In the genomic region with DNA sequence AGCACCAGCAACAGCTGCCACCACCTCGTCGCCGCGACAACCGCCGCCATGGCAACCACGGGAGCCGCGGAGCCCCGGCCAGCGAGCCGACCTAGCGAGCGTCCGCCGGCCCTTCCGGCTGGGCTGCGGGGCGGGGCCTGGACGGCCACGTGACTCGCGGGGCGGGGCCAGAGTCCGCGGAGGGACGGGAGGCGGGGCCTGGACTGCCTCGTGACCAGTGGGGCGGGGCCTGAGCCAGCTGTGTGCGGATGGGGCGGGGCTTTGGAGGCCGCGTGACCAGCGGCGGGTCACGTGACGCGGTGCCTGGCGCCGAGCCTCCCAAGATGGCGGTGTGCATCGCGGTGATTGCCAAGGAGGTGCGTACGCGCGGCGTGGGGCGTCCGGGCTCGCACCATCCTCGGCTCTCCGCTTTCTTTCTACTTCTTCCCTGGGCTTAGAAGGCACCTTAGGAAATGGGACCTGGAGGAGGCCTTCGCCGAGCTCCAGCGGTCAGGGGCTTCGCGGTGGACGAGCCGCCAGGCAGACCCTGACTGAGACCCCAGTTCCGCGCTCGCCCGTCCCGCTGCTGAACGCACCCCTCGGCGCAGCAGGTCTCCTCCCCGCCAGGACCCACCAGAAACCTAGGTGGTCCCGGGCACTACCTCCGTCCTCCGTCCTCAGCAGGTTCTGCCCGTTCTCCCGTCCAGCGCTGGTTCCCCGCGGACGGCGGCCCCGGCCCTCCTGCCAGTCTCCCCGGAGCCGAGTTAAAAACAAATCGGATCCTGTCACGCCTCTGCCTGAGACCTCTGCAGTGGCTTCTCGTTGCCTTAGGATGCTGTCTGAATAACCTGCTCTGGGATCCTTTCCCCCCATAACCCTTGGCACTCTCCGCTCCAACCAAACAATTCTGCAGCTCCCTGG, we compare ENCODE assay signal across 8 cellular contexts. TPM values are rescaled to one million over a fixed set of nuclear protein-coding genes. Genes with fewer than 3 reads are reported as not detected.
DNase-seq lines count a peak whose midpoint lies in the region; ATAC-seq and TF ChIP-seq lines count a peak whose summit lies in the region.

A gene with protein sequence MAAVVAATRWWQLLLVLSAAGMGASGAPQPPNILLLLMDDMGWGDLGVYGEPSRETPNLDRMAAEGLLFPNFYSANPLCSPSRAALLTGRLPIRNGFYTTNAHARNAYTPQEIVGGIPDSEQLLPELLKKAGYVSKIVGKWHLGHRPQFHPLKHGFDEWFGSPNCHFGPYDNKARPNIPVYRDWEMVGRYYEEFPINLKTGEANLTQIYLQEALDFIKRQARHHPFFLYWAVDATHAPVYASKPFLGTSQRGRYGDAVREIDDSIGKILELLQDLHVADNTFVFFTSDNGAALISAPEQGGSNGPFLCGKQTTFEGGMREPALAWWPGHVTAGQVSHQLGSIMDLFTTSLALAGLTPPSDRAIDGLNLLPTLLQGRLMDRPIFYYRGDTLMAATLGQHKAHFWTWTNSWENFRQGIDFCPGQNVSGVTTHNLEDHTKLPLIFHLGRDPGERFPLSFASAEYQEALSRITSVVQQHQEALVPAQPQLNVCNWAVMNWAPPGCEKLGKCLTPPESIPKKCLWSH (minus strand): TSS at position 120 of the 900 bp plus-strand sequence. CDS start 70 bp downstream, at position 50.
A gene with protein sequence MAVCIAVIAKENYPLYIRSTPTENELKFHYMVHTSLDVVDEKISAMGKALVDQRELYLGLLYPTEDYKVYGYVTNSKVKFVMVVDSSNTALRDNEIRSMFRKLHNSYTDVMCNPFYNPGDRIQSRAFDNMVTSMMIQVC (plus strand): TSS at position 300 of the 900 bp plus-strand sequence. CDS start 24 bp downstream, at position 324.

- H3K9me3 ChIP-seq in heart right ventricle (no peaks in the 10 kb centered on the region), upper lobe of left lung (no peaks in the 10 kb centered on the region)

- 0 to 1% methylated on average over 78 to 87 of the region's 87 CpGs for WGBS in heart right ventricle, 2 donors
- WGBS in upper lobe of left lung, 2 donors: 0 to 2% methylated on average over 17 to 45 of the region's 87 CpGs

- intact Hi-C loops in T-helper 1 cell treated with Interleukin-12 subunit alpha and Interleukin-12 subunit beta and Interleukin-4 antibody, amounts not matched to agents 30 ng/mL and 1 ng/mL, for 36 hours (cut with micrococcal nuclease): loop anchor here (1.0 to 5.0 kb wide), 16 partner anchors 41 to 652 kb away; partner anchors contain the start of genes CDH15, CDT1, MVD and SPG7
- intact Hi-C loops in heart right ventricle (cut with DNase I): loop anchor here in 6 of 10 donors (1.0 to 5.0 kb wide), 4 partner anchors 40 to 46 kb away; partner anchors contain the start of gene APRT (in 4 of the 6)
- intact Hi-C loops in posterior vena cava (cut with DNase I): no loop called here

- H3K4me3 ChIP-seq in heart right ventricle (peak within 1 kb of the TSS; percentile 71 to 99 (median 93)), upper lobe of left lung (peak within 1 kb of the TSS; percentile 70 to 100 (median 88))

- TF ChIP-seq CTCF in GM13976 (IDR thresholded peaks at IDR 0.05; ENCODE audit: borderline replicate concordance, control extremely low read depth, extremely low read depth, insufficient read depth, missing control alignments) (no peak), heart right ventricle (IDR thresholded peaks at IDR 0.05) (no peak), upper lobe of left lung (IDR thresholded peaks at IDR 0.05) (peak in 1 of 6 experiments; percentile 19)

- H3K27ac ChIP-seq in heart right ventricle (peak within 1 kb of the TSS; percentile 32 to 88 (median 82)), upper lobe of left lung (peak within 1 kb of the TSS; percentile 65 to 91 (median 82))

- TF ChIP-seq POLR2A in upper lobe of left lung (IDR thresholded peaks at IDR 0.05): peak in 3 of 4 donors; percentile 63 to 92 (median 77)

- H3K27me3 ChIP-seq in heart right ventricle (no peaks in the 10 kb centered on the region), upper lobe of left lung (no peaks in the 10 kb centered on the region)

- peak; percentile 100 for DNase-seq in GM13976 (ENCODE audit: low spot score)
- peak; percentile 68 for DNase-seq in NCI-H1694 (lab: John Stamatoyannopoulos, UW)
- DNase-seq in amniotic epithelial cell (ENCODE audit: low read depth): peak; percentile 85
- peak; percentile 99 to 100 for DNase-seq in heart right ventricle
- peak; percentile 100 for DNase-seq in posterior vena cava (ENCODE audit: low spot score)
- peak; percentile 99 to 100 for DNase-seq in upper lobe of left lung

- ATAC-seq in HG02870 (IDR thresholded peaks at IDR 0.05; ENCODE audit: unreplicated experiment) (peak; percentile 74), heart right ventricle (peak; percentile 97 to 98 (median 98)), upper lobe of left lung (ENCODE audit: low FRiP score in 2 of 2) (peak; percentile 97 to 98)

- H3K4me1 ChIP-seq in heart right ventricle (peaks cover 10 to 50% (median 22%) of the 10 kb centered on the region in 9 donors), upper lobe of left lung (peaks cover 27 to 48% (median 39%) of the 10 kb centered on the region in 4 donors)

- peak in 1 of 4 donors; percentile 15 for TF ChIP-seq EP300 in upper lobe of left lung (IDR thresholded peaks at IDR 0.05)

- in situ Hi-C loops in GM13976 (cut with MboI; ENCODE audit: low sequenced_read_pairs, unreplicated experiment): no loop called here

- H3K36me3 ChIP-seq in heart right ventricle (peaks cover 0 to 50% (median 21%) of the 10 kb centered on the region in 9 donors), upper lobe of left lung (peaks cover 0 to 34% (median 26%) of the 10 kb centered on the region in 4 donors)

RNA-seq across cellular contexts. Expression of the first gene that starts in this region (rescaled TPM):
- total RNA-seq in T-helper 1 cell treated with Interleukin-12 subunit alpha and Interleukin-12 subunit beta and Interleukin-4 antibody, amounts not matched to agents 30 ng/mL and 1 ng/mL, for 36 hours: 42.0 and 42.2 TPM in 2 replicates
- total RNA-seq in heart right ventricle (10 to 100 TPM; 11.5 to 18.7 (median 13.8) TPM), posterior vena cava (10 to 100 TPM; 17.2 to 24.9 TPM), upper lobe of left lung (100 to 1,000 TPM in 1 of 6 donors, 10 to 100 TPM in 5; 24.8 to 140 (median 45.6) TPM)
- 10 to 100 TPM; 13.3 to 17.6 TPM for polyA plus RNA-seq in heart right ventricle

RNA-seq across cellular contexts. Expression of the second gene that starts in this region (rescaled TPM):
- total RNA-seq in T-helper 1 cell treated with Interleukin-12 subunit alpha and Interleukin-12 subunit beta and Interleukin-4 antibody, amounts not matched to agents 30 ng/mL and 1 ng/mL, for 36 hours: 50.0 and 63.3 TPM in 2 replicates
- total RNA-seq in heart right ventricle (10 to 100 TPM; 44.5 to 58.0 (median 50.9) TPM), posterior vena cava (10 to 100 TPM; 28.7 to 47.9 TPM), upper lobe of left lung (10 to 100 TPM; 10.9 to 62.5 (median 32.4) TPM)
- polyA plus RNA-seq in heart right ventricle: 10 to 100 TPM; 37.5 to 63.3 TPM

Comparison
In these comparisons a context has a peak if more than half of its experiments do, and no peak if none do; other contexts are left out.
1. Peak in every context shown above with its lines: DNase-seq, ATAC-seq, H3K4me3 ChIP-seq and H3K27ac ChIP-seq.
2. intact Hi-C loops: an anchor here in T-helper 1 cell treated with Interleukin-12 subunit alpha and Interleukin-12 subunit beta and Interleukin-4 antibody, amounts not matched to agents 30 ng/mL and 1 ng/mL, for 36 hours (1.0 to 5.0 kb wide) and heart right ventricle (1.0 to 5.0 kb wide); none called in posterior vena cava.